ENCODE assay signal across 19 cellular contexts in genomic region chr6:169121013-169121412, GRCh38.
"Had no signal": no experiment of that assay in that cellular context is flagged by ENCODE, and none has a peak within 500 bp of the region (broad histone marks: within the 10 kb centered on the region; RNA-seq: fewer than 3 reads in every experiment).

No MANE protein-coding gene starts in this region.

- H3K4me1 Mint-ChIP-seq: activated CD8-positive, alpha-beta memory T cell treated with anti-CD3 and anti-CD28 coated beads, Interleukin-2, amount 10 ng/mL, durations not matched to agents 7 days and 5 days; activated naive CD8-positive, alpha-beta T cell treated with anti-CD3 and anti-CD28 coated beads, Interleukin-2, amount 10 ng/mL, durations not matched to agents 7 days and 5 days; naive thymus-derived CD4-positive, alpha-beta T cell had no signal

- H3K4me3 ChIP-seq: testis had no signal

- DNase-seq: activated CD4-positive, alpha-beta T cell treated with anti-CD3 and anti-CD28 coated beads, Interleukin-2, amount 50 U/mL, for 48 hours; activated CD4-positive, CD25-positive, alpha-beta regulatory T cell treated with anti-CD3 and anti-CD28 coated beads, Interleukin-2, amount 50 U/mL, for 72 hours; activated CD8-positive, alpha-beta memory T cell treated with anti-CD3 and anti-CD28 coated beads, Interleukin-2, amount 10 ng/mL, durations not matched to agents 7 days and 5 days; activated effector memory CD4-positive, alpha-beta T cell treated with anti-CD3 and anti-CD28 coated beads, Interleukin-2, amount 50 U/mL, for 16 hours; activated naive CD8-positive, alpha-beta T cell treated with anti-CD3 and anti-CD28 coated beads, Interleukin-2, amount 10 ng/mL, durations not matched to agents 7 days and 5 days; activated T-cell treated with anti-CD3 and anti-CD28 coated beads, Interleukin-2, amount 50 U/mL, for 4 hours; anterior cingulate cortex; caudate nucleus; cortex of kidney; effector CD8-positive, alpha-beta T cell; left cardiac atrium; naive thymus-derived CD4-positive, alpha-beta T cell; posterior cingulate gyrus; stimulated activated CD4-positive, alpha-beta T cell treated with anti-CD3 and anti-CD28 coated beads, Interleukin-15, amount 100 ng/mL, for 24 hours; stimulated activated CD4-positive, alpha-beta T cell treated with anti-CD3 and anti-CD28 coated beads, Interleukin-4, amount 100 ng/mL, for 24 hours; testis had no signal

- H3K27me3 ChIP-seq: testis had no signal

- H3K4me3 Mint-ChIP-seq: activated CD8-positive, alpha-beta memory T cell treated with anti-CD3 and anti-CD28 coated beads, Interleukin-2, amount 10 ng/mL, durations not matched to agents 7 days and 5 days; activated naive CD8-positive, alpha-beta T cell treated with anti-CD3 and anti-CD28 coated beads, Interleukin-2, amount 10 ng/mL, durations not matched to agents 7 days and 5 days; activated T-cell treated with anti-CD3 and anti-CD28 coated beads, Interleukin-2, amount 50 U/mL, for 4 hours; naive thymus-derived CD4-positive, alpha-beta T cell; stimulated activated naive CD8-positive, alpha-beta T cell treated with anti-CD3 and anti-CD28 coated beads, Interleukin-15, Interleukin-2, amounts not matched to agents 100 ng/mL and 50 ng/mL, for 24 hours; T-helper 2 cell treated with Interferon-gamma antibody and Interleukin-4, amounts not matched to agents 5 μg/mL and 100 μg/mL, for 36 hours had no signal

- H3K4me1 ChIP-seq: testis had no signal

- H3K27ac Mint-ChIP-seq: activated CD8-positive, alpha-beta memory T cell treated with anti-CD3 and anti-CD28 coated beads, Interleukin-2, amount 10 ng/mL, durations not matched to agents 7 days and 5 days; activated naive CD8-positive, alpha-beta T cell treated with anti-CD3 and anti-CD28 coated beads, Interleukin-2, amount 10 ng/mL, durations not matched to agents 7 days and 5 days; naive thymus-derived CD4-positive, alpha-beta T cell; stimulated activated naive CD8-positive, alpha-beta T cell treated with anti-CD3 and anti-CD28 coated beads, Interleukin-15, Interleukin-2, amounts not matched to agents 100 ng/mL and 50 ng/mL, for 24 hours; T-helper 2 cell treated with Interferon-gamma antibody and Interleukin-4, amounts not matched to agents 5 μg/mL and 100 μg/mL, for 36 hours had no signal

- H3K9me3 ChIP-seq: testis had no signal

- H3K27ac ChIP-seq: epithelial cell of prostate, testis had no signal

- H3K9me3 Mint-ChIP-seq: activated naive CD8-positive, alpha-beta T cell treated with anti-CD3 and anti-CD28 coated beads, Interleukin-2, amount 10 ng/mL, durations not matched to agents 7 days and 5 days; activated T-cell treated with anti-CD3 and anti-CD28 coated beads, Interleukin-2, amount 50 U/mL, for 4 hours; stimulated activated naive CD8-positive, alpha-beta T cell treated with anti-CD3 and anti-CD28 coated beads, Interleukin-15, Interleukin-2, amounts not matched to agents 100 ng/mL and 50 ng/mL, for 24 hours; T-helper 2 cell treated with Interferon-gamma antibody and Interleukin-4, amounts not matched to agents 5 μg/mL and 100 μg/mL, for 36 hours had no signal

- H3K27me3 Mint-ChIP-seq: activated naive CD8-positive, alpha-beta T cell treated with anti-CD3 and anti-CD28 coated beads, Interleukin-2, amount 10 ng/mL, durations not matched to agents 7 days and 5 days; stimulated activated naive CD8-positive, alpha-beta T cell treated with anti-CD3 and anti-CD28 coated beads, Interleukin-15, Interleukin-2, amounts not matched to agents 100 ng/mL and 50 ng/mL, for 24 hours had no signal

- ATAC-seq: activated CD8-positive, alpha-beta memory T cell treated with anti-CD3 and anti-CD28 coated beads, Interleukin-2, amount 10 ng/mL, durations not matched to agents 7 days and 5 days; activated T-cell treated with anti-CD3 and anti-CD28 coated beads, Interleukin-2, amount 50 U/mL, for 4 hours; left cardiac atrium; naive thymus-derived CD4-positive, alpha-beta T cell had no signal

- H3K36me3 Mint-ChIP-seq: activated CD8-positive, alpha-beta memory T cell treated with anti-CD3 and anti-CD28 coated beads, Interleukin-2, amount 10 ng/mL, durations not matched to agents 7 days and 5 days; activated naive CD8-positive, alpha-beta T cell treated with anti-CD3 and anti-CD28 coated beads, Interleukin-2, amount 10 ng/mL, durations not matched to agents 7 days and 5 days; naive thymus-derived CD4-positive, alpha-beta T cell had no signal
